ENCODE assay signal across 27 cellular contexts in the genomic region with DNA sequence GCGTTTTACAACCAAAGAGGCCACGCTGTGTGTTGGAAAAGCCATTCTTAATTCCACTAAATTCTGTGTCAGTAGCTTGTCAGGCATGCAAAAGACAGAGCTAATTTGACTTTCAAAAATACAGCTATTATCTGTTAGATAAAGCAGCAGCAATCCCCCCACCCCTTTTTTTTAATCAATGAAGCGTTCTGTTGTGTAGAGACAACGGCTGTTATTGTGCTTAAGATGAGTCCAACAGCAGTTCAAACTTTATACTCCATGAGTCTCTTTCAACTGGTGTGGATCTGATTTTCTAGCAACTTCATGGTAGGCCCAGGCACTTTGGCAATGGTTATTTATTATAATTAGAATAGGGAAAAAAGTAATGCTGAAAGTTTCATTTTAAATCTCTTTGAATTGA. TPM values are rescaled to one million over a fixed set of nuclear protein-coding genes. Genes with fewer than 3 reads are reported as not detected.
"Had no signal": no experiment of that assay in that cellular context is flagged by ENCODE, and none has a peak within 500 bp of the region (broad histone marks: within the 10 kb centered on the region; RNA-seq: fewer than 3 reads in every experiment).

No MANE protein-coding gene starts in this region.

- H3K27me3 Mint-ChIP-seq: activated B cell treated with CpG ODN at 0.5 μM for 24 hours; activated naive CD8-positive, alpha-beta T cell; activated T-helper 17 cell treated with anti-CD3 and anti-CD28 coated beads, Interleukin-2, amount 50 U/mL, for 72 hours had no signal

- H3K27ac ChIP-seq: brain microvascular endothelial cell, cardiac muscle cell, SJSA1 had no signal

- H3K9me3 ChIP-seq: SJSA1 had no signal

- DNase-seq: activated B cell treated with CpG ODN at 0.5 μM for 24 hours; activated CD4-positive, alpha-beta T cell treated with anti-CD3 and anti-CD28 coated beads for 1 hour; activated CD4-positive, alpha-beta T cell treated with anti-CD3 and anti-CD28 coated beads, Interleukin-2, amount 10 ng/mL, durations not matched to agents 24 days and 14 days; activated CD4-positive, alpha-beta T cell treated with anti-CD3 and anti-CD28 coated beads, Interleukin-2, amount 50 U/mL, for 48 hours; activated CD8-positive, alpha-beta memory T cell treated with anti-CD3 and anti-CD28 coated beads, Interleukin-2, amount 10 ng/mL, durations not matched to agents 7 days and 5 days; activated gamma-delta T cell; activated naive CD4-positive, alpha-beta T cell treated with anti-CD3 and anti-CD28 coated beads for 36 hours; activated T-cell treated with anti-CD3 and anti-CD28 coated beads, Interleukin-2, amount 50 U/mL, for 4 hours; amygdala; brain microvascular endothelial cell; Karpas-422; MM.1S; NCI-H2029; NCI-H2107; NCI-H2171 treated with DMSO at 0.1 percent for 48 hours; NCI-H226; NCI-H69; NK-92 treated with Interleukin-12 subunit alpha and Interleukin-12 subunit beta, amount 100 ng/mL, for 24 hours; OCI-M1; SHP77; T1000 had no signal

- ATAC-seq: activated CD8-positive, alpha-beta memory T cell treated with anti-CD3 and anti-CD28 coated beads, Interleukin-2, amount 10 ng/mL, durations not matched to agents 7 days and 5 days; activated T-cell treated with anti-CD3 and anti-CD28 coated beads, Interleukin-2, amount 50 U/mL, for 4 hours; activated T-helper 17 cell treated with anti-CD3 and anti-CD28 coated beads, Interleukin-2, amount 50 U/mL, for 72 hours; Panc1 had no signal

- H3K36me3 ChIP-seq: brain microvascular endothelial cell, cardiac muscle cell, SJSA1 had no signal

- H3K4me1 ChIP-seq: SJSA1 had no signal

- H3K9me3 Mint-ChIP-seq: activated B cell treated with CpG ODN at 0.5 μM for 24 hours; activated CD4-positive, alpha-beta T cell treated with anti-CD3 and anti-CD28 coated beads, Interleukin-2, amount 10 ng/mL, durations not matched to agents 24 days and 14 days; activated naive CD4-positive, alpha-beta T cell treated with anti-CD3 and anti-CD28 coated beads for 36 hours; activated T-cell treated with anti-CD3 and anti-CD28 coated beads, Interleukin-2, amount 50 U/mL, for 4 hours; activated T-helper 17 cell treated with anti-CD3 and anti-CD28 coated beads, Interleukin-2, amount 50 U/mL, for 72 hours; T-helper 1 cell treated with Interleukin-12 subunit alpha and Interleukin-12 subunit beta and Interleukin-4 antibody, amounts not matched to agents 30 μg/mL and 1 μg/mL, for 36 hours had no signal

- H3K36me3 Mint-ChIP-seq: activated CD8-positive, alpha-beta memory T cell treated with anti-CD3 and anti-CD28 coated beads, Interleukin-2, amount 10 ng/mL, durations not matched to agents 7 days and 5 days; activated naive CD8-positive, alpha-beta T cell had no signal

- H3K27ac Mint-ChIP-seq: activated B cell treated with CpG ODN at 0.5 μM for 24 hours; activated CD4-positive, alpha-beta T cell treated with anti-CD3 and anti-CD28 coated beads, Interleukin-2, amount 10 ng/mL, durations not matched to agents 24 days and 14 days; activated CD8-positive, alpha-beta memory T cell treated with anti-CD3 and anti-CD28 coated beads, Interleukin-2, amount 10 ng/mL, durations not matched to agents 7 days and 5 days; activated naive CD4-positive, alpha-beta T cell treated with anti-CD3 and anti-CD28 coated beads for 36 hours; activated naive CD8-positive, alpha-beta T cell; activated T-helper 17 cell treated with anti-CD3 and anti-CD28 coated beads, Interleukin-2, amount 50 U/mL, for 72 hours; T-helper 1 cell treated with Interleukin-12 subunit alpha and Interleukin-12 subunit beta and Interleukin-4 antibody, amounts not matched to agents 30 μg/mL and 1 μg/mL, for 36 hours had no signal

- H3K4me3 Mint-ChIP-seq: activated B cell treated with CpG ODN at 0.5 μM for 24 hours; activated CD4-positive, alpha-beta T cell treated with anti-CD3 and anti-CD28 coated beads, Interleukin-2, amount 10 ng/mL, durations not matched to agents 24 days and 14 days; activated CD8-positive, alpha-beta memory T cell treated with anti-CD3 and anti-CD28 coated beads, Interleukin-2, amount 10 ng/mL, durations not matched to agents 7 days and 5 days; activated naive CD4-positive, alpha-beta T cell treated with anti-CD3 and anti-CD28 coated beads for 36 hours; activated naive CD8-positive, alpha-beta T cell; activated T-cell treated with anti-CD3 and anti-CD28 coated beads, Interleukin-2, amount 50 U/mL, for 4 hours; activated T-helper 17 cell treated with anti-CD3 and anti-CD28 coated beads, Interleukin-2, amount 50 U/mL, for 72 hours; T-helper 1 cell treated with Interleukin-12 subunit alpha and Interleukin-12 subunit beta and Interleukin-4 antibody, amounts not matched to agents 30 μg/mL and 1 μg/mL, for 36 hours had no signal

- H3K27me3 ChIP-seq: brain microvascular endothelial cell, cardiac muscle cell, SJSA1 had no signal

- H3K4me3 ChIP-seq: cardiac muscle cell, SJSA1 had no signal

- H3K4me1 Mint-ChIP-seq: activated B cell treated with CpG ODN at 0.5 μM for 24 hours; activated CD4-positive, alpha-beta T cell treated with anti-CD3 and anti-CD28 coated beads, Interleukin-2, amount 10 ng/mL, durations not matched to agents 24 days and 14 days; activated CD8-positive, alpha-beta memory T cell treated with anti-CD3 and anti-CD28 coated beads, Interleukin-2, amount 10 ng/mL, durations not matched to agents 7 days and 5 days; activated T-helper 17 cell treated with anti-CD3 and anti-CD28 coated beads, Interleukin-2, amount 50 U/mL, for 72 hours had no signal

RNA-seq across cellular contexts. Expression of a gene that starts 43.6 kb away (rescaled TPM):
- total RNA-seq: activated B cell treated with CpG ODN at 0.5 μM for 24 hours had no signal
- polyA plus RNA-seq: cardiac muscle cell had no signal
